Comparison of ENCODE assay signal across 8 cellular contexts in the genomic region with DNA sequence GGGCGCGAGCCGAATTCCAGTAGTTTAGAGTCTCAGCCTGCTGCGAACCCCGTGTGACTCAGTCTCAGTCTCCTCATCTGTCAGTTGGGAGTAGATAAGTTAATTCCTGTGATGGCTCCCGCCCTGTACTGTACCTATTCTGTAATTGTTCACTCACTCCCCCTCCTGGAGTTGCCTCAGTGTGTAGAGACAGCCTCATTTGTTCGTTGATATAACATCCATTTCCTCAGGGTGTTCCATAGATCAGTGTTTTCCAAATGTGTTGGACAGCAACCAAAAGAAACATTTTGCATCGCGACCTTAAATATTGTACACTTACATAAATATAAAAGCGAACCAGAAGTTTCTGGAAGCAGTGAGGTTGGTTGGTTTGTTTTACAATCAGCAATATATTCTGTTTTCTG.
A peak's percentile ranks its signal among the peaks of the same experiment; 100 is the strongest.
DNase-seq lines count a peak whose midpoint lies in the region; ATAC-seq and TF ChIP-seq lines count a peak whose summit lies in the region.

No MANE protein-coding gene starts in this region.

- peak overlapping the region; percentile 100 for H3K27ac Mint-ChIP-seq in T-helper 1 cell treated with Interleukin-12 subunit alpha and Interleukin-12 subunit beta and Interleukin-4 antibody, amounts not matched to agents 30 μg/mL and 1 μg/mL, for 36 hours

- H3K9ac ChIP-seq in rectal smooth muscle tissue (ENCODE audit: low read length) = peak overlapping the region; percentile 99

- DNase-seq in T-helper 1 cell (no peak), RWPE2 (ENCODE audit: low spot score) (no peak), fibroblast of mammary gland (ENCODE audit: low read depth) (peak; percentile 97), glomerular visceral epithelial cell (ENCODE audit: extremely low spot score) (no peak)

- peaks cover 36% of the 10 kb centered on the region for H3K36me3 Mint-ChIP-seq in T-helper 1 cell treated with Interleukin-12 subunit alpha and Interleukin-12 subunit beta and Interleukin-4 antibody, amounts not matched to agents 30 μg/mL and 1 μg/mL, for 36 hours (ENCODE audit: low read depth)

- peak overlapping the region; percentile 98 for H3K4me3 Mint-ChIP-seq in T-helper 1 cell treated with Interleukin-12 subunit alpha and Interleukin-12 subunit beta and Interleukin-4 antibody, amounts not matched to agents 30 μg/mL and 1 μg/mL, for 36 hours

- H3K4me1 ChIP-seq in RWPE2 (ENCODE audit: insufficient read depth, poor library complexity, severe bottlenecking) (no peaks in the 10 kb centered on the region), rectal smooth muscle tissue (ENCODE audit: control insufficient read depth, insufficient read depth, low read length) (peaks cover 7% of the 10 kb centered on the region)

- peaks cover 4% of the 10 kb centered on the region for H3K27me3 Mint-ChIP-seq in T-helper 1 cell treated with Interleukin-12 subunit alpha and Interleukin-12 subunit beta and Interleukin-4 antibody, amounts not matched to agents 30 μg/mL and 1 μg/mL, for 36 hours (ENCODE audit: low read depth)

- H3K36me3 ChIP-seq in RWPE2 (ENCODE audit: low read depth) (peaks cover 49% of the 10 kb centered on the region), rectal smooth muscle tissue (ENCODE audit: control insufficient read depth, insufficient read depth, low read length) (peaks cover 12% of the 10 kb centered on the region)

- H3K9me3 ChIP-seq in RWPE2 (ENCODE audit: severe bottlenecking) = no peaks in the 10 kb centered on the region

- H3K9me3 Mint-ChIP-seq in T-helper 1 cell treated with Interleukin-12 subunit alpha and Interleukin-12 subunit beta and Interleukin-4 antibody, amounts not matched to agents 30 μg/mL and 1 μg/mL, for 36 hours = no peaks in the 10 kb centered on the region

- H3K27me3 ChIP-seq in RWPE2 (ENCODE audit: insufficient read depth, poor library complexity, severe bottlenecking) = no peaks in the 10 kb centered on the region
- H3K27me3 ChIP-seq in rectal smooth muscle tissue (ENCODE audit: control insufficient read depth, insufficient read depth, low read length) = no peaks in the 10 kb centered on the region

- H3K27ac ChIP-seq in RWPE2 (ENCODE audit: poor library complexity, severe bottlenecking) = peak overlapping the region; percentile 88
- H3K27ac ChIP-seq in rectal smooth muscle tissue (ENCODE audit: low read depth, low read length) = peak overlapping the region; percentile 100

- H3K4me1 Mint-ChIP-seq in T-helper 1 cell treated with Interleukin-12 subunit alpha and Interleukin-12 subunit beta and Interleukin-4 antibody, amounts not matched to agents 30 μg/mL and 1 μg/mL, for 36 hours (ENCODE audit: low read depth) = peaks cover 45% of the 10 kb centered on the region

- peak overlapping the region; percentile 67 for H3K4me3 ChIP-seq in RWPE2 (ENCODE audit: severe bottlenecking)
- H3K4me3 ChIP-seq in fibroblast of mammary gland (ENCODE audit: control insufficient read depth, low read depth, low read length) = peak overlapping the region; percentile 92
- H3K4me3 ChIP-seq in rectal smooth muscle tissue (ENCODE audit: low read length) = peak overlapping the region; percentile 96

- TF ChIP-seq CTCF in RWPE2 (IDR thresholded peaks at IDR 0.05; ENCODE audit: poor library complexity, severe bottlenecking) (no peak), fibroblast of mammary gland (conservative IDR thresholded peaks at IDR 0.05; ENCODE audit: control insufficient read depth, insufficient read depth, low read depth, low read length) (no peak)

- ATAC-seq in RWPE2 (ENCODE audit: low read depth) (no peak), GM18867 (IDR thresholded peaks at IDR 0.05; ENCODE audit: unreplicated experiment) (no peak), HG02678 (IDR thresholded peaks at IDR 0.05; ENCODE audit: unreplicated experiment) (no peak)
